ENCODE assay signal across 1 cellular context in the genomic region with DNA sequence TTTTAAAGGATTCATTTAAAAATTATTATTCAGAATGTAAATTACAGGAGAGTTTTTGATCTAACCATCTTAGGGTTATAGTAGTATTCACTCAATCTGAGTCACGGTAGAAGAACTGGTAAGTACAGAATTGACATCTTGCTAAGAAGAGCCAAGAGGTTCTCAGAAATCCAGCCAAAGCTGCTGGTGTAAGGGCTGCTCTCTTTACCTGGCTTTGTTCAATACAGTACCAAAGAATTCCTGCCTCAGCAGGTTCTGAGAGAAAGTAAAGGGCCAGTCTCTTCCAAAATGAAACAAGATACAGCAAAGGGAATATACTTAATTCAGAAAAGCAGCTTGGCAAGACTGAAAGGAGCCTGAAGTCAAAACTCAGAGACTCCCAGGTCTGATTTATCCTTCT.
TF ChIP-seq lines count a peak whose summit lies in the region.

No MANE protein-coding gene starts in this region.

TF ChIP-seq in GM12878, 131 proteins besides CTCF, POLR2A, EP300 and RAD21 (continued from another document):
- TF ChIP-seq, protein P1, sequence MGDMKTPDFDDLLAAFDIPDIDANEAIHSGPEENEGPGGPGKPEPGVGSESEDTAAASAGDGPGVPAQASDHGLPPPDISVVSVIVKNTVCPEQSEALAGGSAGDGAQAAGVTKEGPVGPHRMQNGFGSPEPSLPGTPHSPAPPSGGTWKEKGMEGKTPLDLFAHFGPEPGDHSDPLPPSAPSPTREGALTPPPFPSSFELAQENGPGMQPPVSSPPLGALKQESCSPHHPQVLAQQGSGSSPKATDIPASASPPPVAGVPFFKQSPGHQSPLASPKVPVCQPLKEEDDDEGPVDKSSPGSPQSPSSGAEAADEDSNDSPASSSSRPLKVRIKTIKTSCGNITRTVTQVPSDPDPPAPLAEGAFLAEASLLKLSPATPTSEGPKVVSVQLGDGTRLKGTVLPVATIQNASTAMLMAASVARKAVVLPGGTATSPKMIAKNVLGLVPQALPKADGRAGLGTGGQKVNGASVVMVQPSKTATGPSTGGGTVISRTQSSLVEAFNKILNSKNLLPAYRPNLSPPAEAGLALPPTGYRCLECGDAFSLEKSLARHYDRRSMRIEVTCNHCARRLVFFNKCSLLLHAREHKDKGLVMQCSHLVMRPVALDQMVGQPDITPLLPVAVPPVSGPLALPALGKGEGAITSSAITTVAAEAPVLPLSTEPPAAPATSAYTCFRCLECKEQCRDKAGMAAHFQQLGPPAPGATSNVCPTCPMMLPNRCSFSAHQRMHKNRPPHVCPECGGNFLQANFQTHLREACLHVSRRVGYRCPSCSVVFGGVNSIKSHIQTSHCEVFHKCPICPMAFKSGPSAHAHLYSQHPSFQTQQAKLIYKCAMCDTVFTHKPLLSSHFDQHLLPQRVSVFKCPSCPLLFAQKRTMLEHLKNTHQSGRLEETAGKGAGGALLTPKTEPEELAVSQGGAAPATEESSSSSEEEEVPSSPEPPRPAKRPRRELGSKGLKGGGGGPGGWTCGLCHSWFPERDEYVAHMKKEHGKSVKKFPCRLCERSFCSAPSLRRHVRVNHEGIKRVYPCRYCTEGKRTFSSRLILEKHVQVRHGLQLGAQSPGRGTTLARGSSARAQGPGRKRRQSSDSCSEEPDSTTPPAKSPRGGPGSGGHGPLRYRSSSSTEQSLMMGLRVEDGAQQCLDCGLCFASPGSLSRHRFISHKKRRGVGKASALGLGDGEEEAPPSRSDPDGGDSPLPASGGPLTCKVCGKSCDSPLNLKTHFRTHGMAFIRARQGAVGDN (IDR thresholded peaks at IDR 0.05): no peak
- TF ChIP-seq BMI1 (IDR thresholded peaks at IDR 0.05; ENCODE audit: borderline replicate concordance): no peak
